11 cellular contexts compared by ENCODE assay signal in the genomic region with DNA sequence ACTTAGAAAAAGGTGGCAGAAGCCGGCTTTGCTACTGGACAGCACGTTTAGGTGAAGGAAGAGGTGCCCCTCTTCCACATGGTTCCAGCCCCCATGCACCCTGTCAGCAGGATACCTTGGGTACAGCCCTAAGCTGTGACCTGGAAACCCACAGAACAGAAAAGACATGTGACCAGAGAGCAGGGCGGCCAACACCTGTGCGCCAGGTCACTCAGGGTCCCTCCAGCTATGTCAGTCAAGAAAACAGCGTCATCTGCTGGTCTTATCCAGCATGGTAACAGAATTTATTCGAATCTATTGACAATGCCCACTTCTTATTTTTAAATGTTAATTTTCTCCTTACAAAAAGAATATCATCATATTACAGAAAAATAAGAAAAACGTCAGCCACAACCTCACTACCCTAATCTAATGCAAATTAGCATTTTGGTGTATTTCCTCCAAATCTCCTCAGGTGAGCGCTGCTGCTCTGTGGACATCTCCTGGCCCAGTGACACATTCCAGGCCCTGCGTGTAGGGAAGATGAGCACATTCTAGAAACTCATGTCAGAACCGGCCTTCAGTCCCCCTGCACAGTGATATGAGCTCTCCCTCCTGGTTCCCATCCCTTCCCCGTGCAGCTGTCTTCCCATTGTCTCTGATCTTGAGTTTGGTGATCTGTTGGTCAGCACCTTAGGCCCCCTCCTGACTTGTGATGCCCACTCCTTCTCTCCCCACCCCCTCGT. TPM values are rescaled to one million over a fixed set of nuclear protein-coding genes. Genes with fewer than 3 reads are reported as not detected.
DNase-seq lines count a peak whose midpoint lies in the region; ATAC-seq and TF ChIP-seq lines count a peak whose summit lies in the region.
"Had no signal": no experiment of that assay in that cellular context is flagged by ENCODE, and none has a peak within 500 bp of the region (broad histone marks: within the 10 kb centered on the region; RNA-seq: fewer than 3 reads in every experiment).

No MANE protein-coding gene starts in this region.

- H3K27me3 ChIP-seq in AG04450 (ENCODE audit: control insufficient read depth, insufficient read depth, low read length) (no peaks in the 10 kb centered on the region), GM23248 (replicated peaks; ENCODE audit: insufficient read depth) (no peaks in the 10 kb centered on the region)
- H3K27me3 ChIP-seq in CD8-positive, alpha-beta T cell (ENCODE audit: insufficient read depth, low read length): no peaks in the 10 kb centered on the region

- WGBS in GM23248 (ENCODE audit: low coverage in 1 of 2, low lambda C conversion rate in 2 of 2, missing lambda C conversion rate in 2 of 2), 2 experiments: 65 to 66% methylated on average over 12 of the region's 12 CpGs

- H4K20me1 ChIP-seq in GM23248 (ENCODE audit: insufficient read depth): no peaks in the 10 kb centered on the region

- ATAC-seq in activated T-helper 17 cell treated with anti-CD3 and anti-CD28 coated beads, Interleukin-2, amount 50 U/mL, for 72 hours (replicated peaks): no peak
- ATAC-seq in CD8-positive, alpha-beta T cell: no peak
- ATAC-seq in HG02759 (IDR thresholded peaks at IDR 0.05; ENCODE audit: unreplicated experiment): no peak
- no peak for ATAC-seq in GM19328 (IDR thresholded peaks at IDR 0.05; ENCODE audit: unreplicated experiment)

- intact Hi-C loops in CD8-positive, alpha-beta T cell (cut with DNase I, micrococcal nuclease): no loop called here

- no peak overlapping the region for H3K4me3 Mint-ChIP-seq in activated T-helper 17 cell treated with anti-CD3 and anti-CD28 coated beads, Interleukin-2, amount 50 U/mL, for 72 hours
- H3K4me3 Mint-ChIP-seq in CD8-positive, alpha-beta T cell: no peak overlapping the region
- H3K4me3 Mint-ChIP-seq: activated naive CD8-positive, alpha-beta T cell treated with anti-CD3 and anti-CD28 coated beads for 36 hours had no signal

- no peaks in the 10 kb centered on the region for H3K36me3 ChIP-seq in GM23248 (ENCODE audit: low read depth)
- no peaks in the 10 kb centered on the region for H3K36me3 ChIP-seq in CD8-positive, alpha-beta T cell (ENCODE audit: insufficient read depth, low read length)

- CTCF ChIA-PET in AG04450 (lab: Charles Lee): interaction anchor here (0.6 to 1.3 kb wide), 5 partner anchors 9 to 615 kb away, joined by 3 to 6 read pairs (median 3); no protein-coding TSS in a partner anchor
- CTCF ChIA-PET in CD8-positive, alpha-beta T cell (lab: Charles Lee): interaction anchor here (1.0 to 2.8 kb wide), 2 partner anchors 9 to 16 kb away, joined by 4 to 9 read pairs; no protein-coding TSS in a partner anchor

- H2AFZ ChIP-seq in GM23248: no peak overlapping the region

- H3K9me3 Mint-ChIP-seq in activated T-helper 17 cell treated with anti-CD3 and anti-CD28 coated beads, Interleukin-2, amount 50 U/mL, for 72 hours: no peaks in the 10 kb centered on the region
- no peaks in the 10 kb centered on the region for H3K9me3 Mint-ChIP-seq in CD8-positive, alpha-beta T cell
- H3K9me3 Mint-ChIP-seq: activated naive CD8-positive, alpha-beta T cell treated with anti-CD3 and anti-CD28 coated beads for 36 hours had no signal

- peak; percentile 41 for TF ChIP-seq CTCF in AG04450 (IDR thresholded peaks at IDR 0.05; ENCODE audit: low read depth, low read length)
- TF ChIP-seq CTCF in CD8-positive, alpha-beta T cell (IDR thresholded peaks at IDR 0.05): no peak

- H3K27me3 Mint-ChIP-seq in activated T-helper 17 cell treated with anti-CD3 and anti-CD28 coated beads, Interleukin-2, amount 50 U/mL, for 72 hours: peaks cover 3% of the 10 kb centered on the region
- peaks cover 8% of the 10 kb centered on the region for H3K27me3 Mint-ChIP-seq in CD8-positive, alpha-beta T cell (ENCODE audit: low read depth)

- peaks cover 10% of the 10 kb centered on the region for H3F3A ChIP-seq in GM23248 (ENCODE audit: insufficient read depth)

- no peak overlapping the region for H3K4me3 ChIP-seq in AG04450 (ENCODE audit: low read depth, low read length)
- H3K4me3 ChIP-seq in GM23248: no peak overlapping the region
- no peak overlapping the region for H3K4me3 ChIP-seq in CD8-positive, alpha-beta T cell (ENCODE audit: low read depth, low read length)

- in situ Hi-C loops in GM23248 (cut with MboI): no loop called here

- H3K36me3 Mint-ChIP-seq in activated T-helper 17 cell treated with anti-CD3 and anti-CD28 coated beads, Interleukin-2, amount 50 U/mL, for 72 hours (ENCODE audit: low read depth): no peaks in the 10 kb centered on the region
- H3K36me3 Mint-ChIP-seq in CD8-positive, alpha-beta T cell: no peaks in the 10 kb centered on the region

- H3K9me2 ChIP-seq in GM23248 (ENCODE audit: insufficient read depth): no peaks in the 10 kb centered on the region

- no peak overlapping the region for H3K9ac ChIP-seq in GM23248

- peaks cover 9% of the 10 kb centered on the region for H3K4me1 ChIP-seq in GM23248 (ENCODE audit: insufficient read depth)
- no peaks in the 10 kb centered on the region for H3K4me1 ChIP-seq in CD8-positive, alpha-beta T cell (ENCODE audit: insufficient read depth, low read length)

- H3K27ac Mint-ChIP-seq in activated T-helper 17 cell treated with anti-CD3 and anti-CD28 coated beads, Interleukin-2, amount 50 U/mL, for 72 hours: peak overlapping the region; percentile 70
- H3K27ac Mint-ChIP-seq in CD8-positive, alpha-beta T cell: no peak overlapping the region
- H3K27ac Mint-ChIP-seq: activated naive CD8-positive, alpha-beta T cell treated with anti-CD3 and anti-CD28 coated beads for 36 hours had no signal

- H3K79me2 ChIP-seq in GM23248 (ENCODE audit: insufficient read depth): no peaks in the 10 kb centered on the region

- DNase-seq in AG04450 (ENCODE audit: low read depth, low spot score) (no peak), GM23248 (peak; percentile 33), kidney tubule cell (ENCODE audit: low spot score) (peak; percentile 50)
- DNase-seq in stimulated activated CD4-positive, alpha-beta T cell treated with anti-CD3 and anti-CD28 coated beads, Interleukin-4, amount 100 ng/mL, for 4 hours: no peak
- DNase-seq in CD8-positive, alpha-beta T cell: no peak
- DNase-seq: activated naive CD8-positive, alpha-beta T cell treated with anti-CD3 and anti-CD28 coated beads for 36 hours; GF-D8; head of caudate nucleus had no signal

- no peak overlapping the region for H3K4me2 ChIP-seq in GM23248 (ENCODE audit: unreplicated experiment)

- POLR2A ChIA-PET in AG04450 (lab: Yijun Ruan, JAX): interaction anchor here (0.6 kb wide), 1 partner anchor 369 kb away, joined by 3 read pairs; no protein-coding TSS in a partner anchor
- POLR2A ChIA-PET in CD8-positive, alpha-beta T cell (lab: Charles Lee): no interaction called here

- peaks cover 2% of the 10 kb centered on the region; the same call in 1 of the 2 replicates for H3K9me3 ChIP-seq in AG04450 (ENCODE audit: control insufficient read depth, insufficient read depth, low read length)
- H3K9me3 ChIP-seq in GM23248 (ENCODE audit: low read depth): no peaks in the 10 kb centered on the region
- H3K9me3 ChIP-seq in CD8-positive, alpha-beta T cell (ENCODE audit: low read length): no peaks in the 10 kb centered on the region

- no peak overlapping the region for H3K27ac ChIP-seq in AG04450 (ENCODE audit: low read depth, low read length)
- H3K27ac ChIP-seq in GM23248: no peak overlapping the region
- H3K27ac ChIP-seq in CD8-positive, alpha-beta T cell (ENCODE audit: low read depth, low read length): no peak overlapping the region

- H3K4me1 Mint-ChIP-seq in activated T-helper 17 cell treated with anti-CD3 and anti-CD28 coated beads, Interleukin-2, amount 50 U/mL, for 72 hours: peaks cover 11% of the 10 kb centered on the region
- H3K4me1 Mint-ChIP-seq in CD8-positive, alpha-beta T cell (ENCODE audit: low read depth): peaks cover 7% of the 10 kb centered on the region

RNA-seq across cellular contexts. Expression of a gene that starts 37.2 kb away (rescaled TPM):
- polyA plus RNA-seq in AG04450 (2011; rRNA removed) (21.4 and 27.5 TPM in 2 replicates), GM23248 (2016; fragmentation: Nextera tagmentation; extraction: Ambion mirVana) (73.1 and 75.1 TPM in 2 replicates)
- 1.6 and 2.4 TPM in 2 replicates for polyA minus RNA-seq in AG04450 (2011; rRNA and poly(A)+ RNA removed)
- 4.2 and 7.6 TPM in 2 replicates for total RNA-seq in GM23248 (2014; rRNA removed; shearing (Covaris generic))
- 10 to 100 TPM; 11.8 to 19.8 TPM for total RNA-seq in activated T-helper 17 cell treated with anti-CD3 and anti-CD28 coated beads, Interleukin-2, amount 50 U/mL, for 72 hours
- total RNA-seq in CD8-positive, alpha-beta T cell: 1 to 10 TPM; 3.3 to 3.5 TPM

RNA-seq across cellular contexts. Expression of a gene that starts 37.3 kb away (rescaled TPM):
- 11.2 and 14.5 TPM in 2 replicates for polyA plus RNA-seq in AG04450 (2011; rRNA removed)
- 11.1 and 13.9 TPM in 2 replicates for polyA minus RNA-seq in AG04450 (2011; rRNA and poly(A)+ RNA removed)
- total RNA-seq in GM23248 (2014; rRNA removed; shearing (Covaris generic)): 10.5 and 10.8 TPM in 2 replicates
- 7.2 and 8.4 TPM in 2 replicates for polyA plus RNA-seq in GM23248 (2016; fragmentation: Nextera tagmentation; extraction: Ambion mirVana)
- 1 to 10 TPM; 4.3 to 6.4 TPM for total RNA-seq in activated T-helper 17 cell treated with anti-CD3 and anti-CD28 coated beads, Interleukin-2, amount 50 U/mL, for 72 hours
- 1 to 10 TPM; 1.1 to 2.4 TPM for total RNA-seq in CD8-positive, alpha-beta T cell

Comparison
In these comparisons a context has a peak if more than half of its experiments do, and no peak if none do; other contexts are left out.
1. DNase-seq: peak in GM23248 (single experiment) and kidney tubule cell (single experiment); none in AG04450 (single experiment), stimulated activated CD4-positive, alpha-beta T cell treated with anti-CD3 and anti-CD28 coated beads, Interleukin-4, amount 100 ng/mL, for 4 hours (0 of 2) and CD8-positive, alpha-beta T cell (0 of 7).